ENCODE assay signal across 2 cellular contexts in genomic region chr12:46933947-46934346, GRCh38.
TF ChIP-seq lines count a peak whose summit lies in the region.

No MANE protein-coding gene starts in this region.

TF ChIP-seq in Ishikawa, 13 proteins besides CTCF, POLR2A, EP300 and RAD21 (continued from another document):
- TF ChIP-seq REST (IDR thresholded peaks at IDR 0.05; ENCODE audit: low read depth) (no peak), NFIC (IDR thresholded peaks at IDR 0.05) (no peak), TEAD4 (IDR thresholded peaks at IDR 0.05) (no peak)

TF ChIP-seq in WTC11, 78 proteins besides CTCF, POLR2A, EP300 and RAD21 (continued from another document):
- TF ChIP-seq ZNF425 (CRISPR knock-in tag; conservative IDR thresholded peaks at IDR 0.05) (no peak), CREB1 (CRISPR knock-in tag; IDR thresholded peaks at IDR 0.05) (no peak), PREB (CRISPR knock-in tag; IDR thresholded peaks at IDR 0.05; ENCODE audit: borderline replicate concordance) (no peak)
